1 cellular context compared by ENCODE assay signal in the genomic region with DNA sequence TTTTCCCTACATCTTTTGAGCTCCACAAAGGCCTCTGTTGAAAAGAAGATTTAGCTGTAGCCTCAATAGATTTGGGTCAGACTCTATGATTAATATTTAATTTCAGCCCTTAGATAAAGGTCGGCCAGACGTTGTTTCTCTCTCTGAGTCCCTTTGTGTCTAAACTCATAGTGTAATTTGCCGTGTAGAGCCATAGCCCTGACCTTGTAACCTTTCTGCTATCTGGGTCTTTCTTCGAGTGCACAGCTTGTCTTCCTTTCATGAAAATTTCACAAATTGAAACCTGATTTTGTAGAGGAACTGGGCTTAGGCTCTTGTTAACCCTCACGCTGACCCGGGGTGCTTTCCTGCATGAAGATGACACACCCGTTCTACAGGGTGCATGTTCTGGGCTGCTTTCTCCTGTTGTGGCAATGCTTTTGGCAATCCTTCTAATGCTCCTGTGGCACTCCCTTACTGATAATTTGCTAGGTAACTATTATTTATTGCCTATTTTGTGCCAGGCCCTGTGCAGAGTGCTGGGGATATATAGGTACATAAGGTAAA.
TF ChIP-seq lines count a peak whose summit lies in the region.

No MANE protein-coding gene starts in this region.

TF ChIP-seq in GM23338, 12 proteins besides CTCF, POLR2A, EP300 and RAD21:
- no peak for TF ChIP-seq EZH2phosphoT487 (IDR thresholded peaks at IDR 0.05; ENCODE audit: unreplicated experiment)
- TF ChIP-seq ZNF331 (CRISPR knock-in tag; IDR thresholded peaks at IDR 0.05; ENCODE audit: low read depth): no peak
- no peak for TF ChIP-seq NANOG (IDR thresholded peaks at IDR 0.05; ENCODE audit: borderline replicate concordance)
- TF ChIP-seq CREB1 (CRISPR knock-in tag; IDR thresholded peaks at IDR 0.05; ENCODE audit: low read depth): no peak
- TF ChIP-seq JUNB (IDR thresholded peaks at IDR 0.05; ENCODE audit: unreplicated experiment): no peak
- TF ChIP-seq, protein P1, sequence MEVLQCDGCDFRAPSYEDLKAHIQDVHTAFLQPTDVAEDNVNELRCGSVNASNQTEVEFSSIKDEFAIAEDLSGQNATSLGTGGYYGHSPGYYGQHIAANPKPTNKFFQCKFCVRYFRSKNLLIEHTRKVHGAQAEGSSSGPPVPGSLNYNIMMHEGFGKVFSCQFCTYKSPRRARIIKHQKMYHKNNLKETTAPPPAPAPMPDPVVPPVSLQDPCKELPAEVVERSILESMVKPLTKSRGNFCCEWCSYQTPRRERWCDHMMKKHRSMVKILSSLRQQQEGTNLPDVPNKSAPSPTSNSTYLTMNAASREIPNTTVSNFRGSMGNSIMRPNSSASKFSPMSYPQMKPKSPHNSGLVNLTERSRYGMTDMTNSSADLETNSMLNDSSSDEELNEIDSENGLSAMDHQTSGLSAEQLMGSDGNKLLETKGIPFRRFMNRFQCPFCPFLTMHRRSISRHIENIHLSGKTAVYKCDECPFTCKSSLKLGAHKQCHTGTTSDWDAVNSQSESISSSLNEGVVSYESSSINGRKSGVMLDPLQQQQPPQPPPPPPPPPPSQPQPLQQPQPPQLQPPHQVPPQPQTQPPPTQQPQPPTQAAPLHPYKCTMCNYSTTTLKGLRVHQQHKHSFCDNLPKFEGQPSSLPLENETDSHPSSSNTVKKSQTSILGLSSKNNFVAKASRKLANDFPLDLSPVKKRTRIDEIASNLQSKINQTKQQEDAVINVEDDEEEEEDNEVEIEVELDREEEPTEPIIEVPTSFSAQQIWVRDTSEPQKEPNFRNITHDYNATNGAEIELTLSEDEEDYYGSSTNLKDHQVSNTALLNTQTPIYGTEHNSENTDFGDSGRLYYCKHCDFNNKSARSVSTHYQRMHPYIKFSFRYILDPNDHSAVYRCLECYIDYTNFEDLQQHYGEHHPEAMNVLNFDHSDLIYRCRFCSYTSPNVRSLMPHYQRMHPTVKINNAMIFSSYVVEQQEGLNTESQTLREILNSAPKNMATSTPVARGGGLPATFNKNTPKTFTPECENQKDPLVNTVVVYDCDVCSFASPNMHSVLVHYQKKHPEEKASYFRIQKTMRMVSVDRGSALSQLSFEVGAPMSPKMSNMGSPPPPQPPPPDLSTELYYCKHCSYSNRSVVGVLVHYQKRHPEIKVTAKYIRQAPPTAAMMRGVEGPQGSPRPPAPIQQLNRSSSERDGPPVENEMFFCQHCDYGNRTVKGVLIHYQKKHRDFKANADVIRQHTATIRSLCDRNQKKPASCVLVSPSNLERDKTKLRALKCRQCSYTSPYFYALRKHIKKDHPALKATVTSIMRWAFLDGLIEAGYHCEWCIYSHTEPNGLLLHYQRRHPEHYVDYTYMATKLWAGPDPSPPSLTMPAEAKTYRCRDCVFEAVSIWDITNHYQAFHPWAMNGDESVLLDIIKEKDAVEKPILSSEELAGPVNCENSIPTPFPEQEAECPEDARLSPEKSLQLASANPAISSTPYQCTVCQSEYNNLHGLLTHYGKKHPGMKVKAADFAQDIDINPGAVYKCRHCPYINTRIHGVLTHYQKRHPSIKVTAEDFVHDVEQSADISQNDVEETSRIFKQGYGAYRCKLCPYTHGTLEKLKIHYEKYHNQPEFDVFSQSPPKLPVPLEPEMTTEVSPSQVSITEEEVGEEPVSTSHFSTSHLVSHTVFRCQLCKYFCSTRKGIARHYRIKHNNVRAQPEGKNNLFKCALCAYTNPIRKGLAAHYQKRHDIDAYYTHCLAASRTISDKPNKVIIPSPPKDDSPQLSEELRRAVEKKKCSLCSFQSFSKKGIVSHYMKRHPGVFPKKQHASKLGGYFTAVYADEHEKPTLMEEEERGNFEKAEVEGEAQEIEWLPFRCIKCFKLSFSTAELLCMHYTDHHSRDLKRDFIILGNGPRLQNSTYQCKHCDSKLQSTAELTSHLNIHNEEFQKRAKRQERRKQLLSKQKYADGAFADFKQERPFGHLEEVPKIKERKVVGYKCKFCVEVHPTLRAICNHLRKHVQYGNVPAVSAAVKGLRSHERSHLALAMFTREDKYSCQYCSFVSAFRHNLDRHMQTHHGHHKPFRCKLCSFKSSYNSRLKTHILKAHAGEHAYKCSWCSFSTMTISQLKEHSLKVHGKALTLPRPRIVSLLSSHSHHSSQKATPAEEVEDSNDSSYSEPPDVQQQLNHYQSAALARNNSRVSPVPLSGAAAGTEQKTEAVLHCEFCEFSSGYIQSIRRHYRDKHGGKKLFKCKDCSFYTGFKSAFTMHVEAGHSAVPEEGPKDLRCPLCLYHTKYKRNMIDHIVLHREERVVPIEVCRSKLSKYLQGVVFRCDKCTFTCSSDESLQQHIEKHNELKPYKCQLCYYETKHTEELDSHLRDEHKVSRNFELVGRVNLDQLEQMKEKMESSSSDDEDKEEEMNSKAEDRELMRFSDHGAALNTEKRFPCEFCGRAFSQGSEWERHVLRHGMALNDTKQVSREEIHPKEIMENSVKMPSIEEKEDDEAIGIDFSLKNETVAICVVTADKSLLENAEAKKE (CRISPR knock-in tag; IDR thresholded peaks at IDR 0.05): no peak
- TF ChIP-seq STAT1 (IDR thresholded peaks at IDR 0.05; ENCODE audit: unreplicated experiment): no peak
- TF ChIP-seq ETS1 (IDR thresholded peaks at IDR 0.05): no peak
- TF ChIP-seq, protein P2, sequence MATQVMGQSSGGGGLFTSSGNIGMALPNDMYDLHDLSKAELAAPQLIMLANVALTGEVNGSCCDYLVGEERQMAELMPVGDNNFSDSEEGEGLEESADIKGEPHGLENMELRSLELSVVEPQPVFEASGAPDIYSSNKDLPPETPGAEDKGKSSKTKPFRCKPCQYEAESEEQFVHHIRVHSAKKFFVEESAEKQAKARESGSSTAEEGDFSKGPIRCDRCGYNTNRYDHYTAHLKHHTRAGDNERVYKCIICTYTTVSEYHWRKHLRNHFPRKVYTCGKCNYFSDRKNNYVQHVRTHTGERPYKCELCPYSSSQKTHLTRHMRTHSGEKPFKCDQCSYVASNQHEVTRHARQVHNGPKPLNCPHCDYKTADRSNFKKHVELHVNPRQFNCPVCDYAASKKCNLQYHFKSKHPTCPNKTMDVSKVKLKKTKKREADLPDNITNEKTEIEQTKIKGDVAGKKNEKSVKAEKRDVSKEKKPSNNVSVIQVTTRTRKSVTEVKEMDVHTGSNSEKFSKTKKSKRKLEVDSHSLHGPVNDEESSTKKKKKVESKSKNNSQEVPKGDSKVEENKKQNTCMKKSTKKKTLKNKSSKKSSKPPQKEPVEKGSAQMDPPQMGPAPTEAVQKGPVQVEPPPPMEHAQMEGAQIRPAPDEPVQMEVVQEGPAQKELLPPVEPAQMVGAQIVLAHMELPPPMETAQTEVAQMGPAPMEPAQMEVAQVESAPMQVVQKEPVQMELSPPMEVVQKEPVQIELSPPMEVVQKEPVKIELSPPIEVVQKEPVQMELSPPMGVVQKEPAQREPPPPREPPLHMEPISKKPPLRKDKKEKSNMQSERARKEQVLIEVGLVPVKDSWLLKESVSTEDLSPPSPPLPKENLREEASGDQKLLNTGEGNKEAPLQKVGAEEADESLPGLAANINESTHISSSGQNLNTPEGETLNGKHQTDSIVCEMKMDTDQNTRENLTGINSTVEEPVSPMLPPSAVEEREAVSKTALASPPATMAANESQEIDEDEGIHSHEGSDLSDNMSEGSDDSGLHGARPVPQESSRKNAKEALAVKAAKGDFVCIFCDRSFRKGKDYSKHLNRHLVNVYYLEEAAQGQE (IDR thresholded peaks at IDR 0.05; ENCODE audit: unreplicated experiment): no peak
- no peak for TF ChIP-seq EZH2 (IDR thresholded peaks at IDR 0.05; ENCODE audit: low read depth, unreplicated experiment)
- no peak for TF ChIP-seq POLR2AphosphoS5 (IDR thresholded peaks at IDR 0.05; ENCODE audit: low read depth)
- TF ChIP-seq ZNF114 (CRISPR knock-in tag; IDR thresholded peaks at IDR 0.05): no peak
